ENCODE assay signal across 20 cellular contexts in genomic region chr3:118548434-118548833, GRCh38.
DNase-seq lines count a peak whose midpoint lies in the region; ATAC-seq and TF ChIP-seq lines count a peak whose summit lies in the region.
"Had no signal": no experiment of that assay in that cellular context is flagged by ENCODE, and none has a peak within 500 bp of the region (broad histone marks: within the 10 kb centered on the region; RNA-seq: fewer than 3 reads in every experiment).

No MANE protein-coding gene starts in this region.

- dilution Hi-C loops in mammary epithelial cell (cut with HindIII; ENCODE audit: low sequenced_read_pairs) = no loop called here

- WGBS in mammary epithelial cell (ENCODE audit: low coverage, missing lambda C conversion rate) = 35% methylated on average over 4 of the region's 4 CpGs

- TF ChIP-seq CTCF in mammary epithelial cell (conservative IDR thresholded peaks at IDR 0.05 in 1 of 2, IDR thresholded peaks at IDR 0.05 in 1 of 2; ENCODE audit: extremely low read depth in 1 of 2, insufficient read depth in 1 of 2, low read depth in 1 of 2, low read length in 2 of 2) = no peak

- intact Hi-C loops in mammary epithelial cell (cut with micrococcal nuclease) = loop anchor here (5.0 to 10.0 kb wide), 3 partner anchors 41 to 144 kb away; no protein-coding TSS in a partner anchor

- H4K20me1 ChIP-seq in mammary epithelial cell (ENCODE audit: insufficient read depth, low read length) = no peaks in the 10 kb centered on the region

- H3K27ac ChIP-seq in mammary epithelial cell (ENCODE audit: insufficient read depth, low read depth, low read length) = peak overlapping the region; percentile 19
- H3K27ac ChIP-seq: PC-9 had no signal

- BruUV-seq in mammary epithelial cell (replicated peaks; lab: Mats Ljungman, UMichigan) = no TSS peak

- CTCF ChIA-PET in mammary epithelial cell (lab: Charles Lee; ENCODE audit: low non-redundant PET) = no interaction called here

- H3K4me3 ChIP-seq in mammary epithelial cell (replicated peaks in 1 of 3; ENCODE audit: insufficient read depth in 1 of 3, low read depth in 2 of 3, low read length in 3 of 3) = no peak overlapping the region
- H3K4me3 ChIP-seq: GM23338, PC-9 had no signal

- no peaks in the 10 kb centered on the region for H3K27me3 ChIP-seq in mammary epithelial cell (ENCODE audit: insufficient read depth, low read length)

- DNase-seq in Daoy (ENCODE audit: low read depth) = peak; percentile 65
- DNase-seq in LHCN-M2 (ENCODE audit: low read depth) = peak; percentile 3
- peak; percentile 42 for DNase-seq in mammary epithelial cell
- DNase-seq in kidney tubule cell (ENCODE audit: low spot score) = peak; percentile 36
- DNase-seq in NK-92 treated with Interleukin-12 subunit alpha and Interleukin-12 subunit beta, amount 100 ng/mL, for 24 hours (lab: John Stamatoyannopoulos, UW) = no peak
- DNase-seq: AML-193; CD4-positive, CD25-positive, alpha-beta regulatory T cell; DMS79 treated with DMSO at 0.1 percent for 48 hours; GDM1; NCI-H1048; NCI-H146; NCI-H2081 treated with DMSO at 0.1 percent for 48 hours; NCI-H345; NCI-H69; PC-9; Right ventricle myocardium superior had no signal

- no peaks in the 10 kb centered on the region for H3K79me2 ChIP-seq in mammary epithelial cell (ENCODE audit: insufficient read depth, low read length)

- peaks cover 41% of the 10 kb centered on the region for H3K4me1 ChIP-seq in mammary epithelial cell (ENCODE audit: insufficient read depth, low read length)

- in situ Hi-C loops in mammary epithelial cell (cut with MboI; ENCODE audit: low sequenced_read_pairs in 2 of 2) = no loop called here

- H3K9ac ChIP-seq in mammary epithelial cell (ENCODE audit: insufficient read depth, low read length) = no peak overlapping the region

- no peaks in the 10 kb centered on the region for H3K9me3 ChIP-seq in mammary epithelial cell (replicated peaks; ENCODE audit: insufficient read depth, low read length)

- no peaks in the 10 kb centered on the region for H3K36me3 ChIP-seq in mammary epithelial cell (ENCODE audit: insufficient read depth, low read length)

- no peak overlapping the region for H2AFZ ChIP-seq in mammary epithelial cell (ENCODE audit: low read depth, low read length)
- H2AFZ ChIP-seq: GM23338, PC-9 had no signal

- ATAC-seq in HG02885 (IDR thresholded peaks at IDR 0.05; ENCODE audit: poor library complexity, unreplicated experiment) (no peak), HG03135 (IDR thresholded peaks at IDR 0.05; ENCODE audit: unreplicated experiment) (no peak), GM21515 (IDR thresholded peaks at IDR 0.05; ENCODE audit: unreplicated experiment) (no peak)
- ATAC-seq: GM23338 had no signal

- H3K4me2 ChIP-seq in mammary epithelial cell (ENCODE audit: insufficient read depth, low read depth, low read length) = peak overlapping the region; percentile 33
- H3K4me2 ChIP-seq: GM23338, PC-9 had no signal
